9 cellular contexts compared by ENCODE assay signal in the genomic region with DNA sequence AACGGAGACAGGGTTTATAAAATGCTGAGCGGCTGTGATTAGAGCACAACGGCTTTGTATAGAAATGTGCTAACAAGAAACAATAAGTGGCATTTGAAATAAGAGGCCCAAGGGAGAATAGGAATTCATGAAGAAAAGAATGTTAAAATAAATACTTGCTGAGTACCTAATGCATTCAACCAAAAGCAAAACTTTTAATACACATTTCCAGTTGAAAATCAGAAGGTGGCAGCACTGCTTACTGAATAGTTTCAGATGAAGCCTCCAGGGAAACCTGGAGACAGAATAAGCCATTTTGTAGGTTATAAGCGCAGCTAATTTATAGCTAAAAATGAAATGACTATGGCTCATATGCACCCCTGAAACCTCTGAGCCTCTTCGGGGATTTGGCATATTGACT.
DNase-seq lines count a peak whose midpoint lies in the region; ATAC-seq lines count a peak whose summit lies in the region.
"Had no signal": no experiment of that assay in that cellular context is flagged by ENCODE, and none has a peak within 500 bp of the region (broad histone marks: within the 10 kb centered on the region; RNA-seq: fewer than 3 reads in every experiment).

No MANE protein-coding gene starts in this region.

- ATAC-seq in stimulated activated naive CD8-positive, alpha-beta T cell treated with anti-CD3 and anti-CD28 coated beads, Interleukin-15, Interleukin-2, amounts not matched to agents 100 U/mL and 50 U/mL, for 24 hours: no peak
- no peak for ATAC-seq in HG03159 (IDR thresholded peaks at IDR 0.05; ENCODE audit: unreplicated experiment)

- H3K4me3 ChIP-seq in Jurkat, Clone E6-1 (ENCODE audit: low read length): no peak overlapping the region
- H3K4me3 ChIP-seq: suprapubic skin had no signal

- DNase-seq in DMS153 (lab: John Stamatoyannopoulos, UW) (peak; percentile 12), SHP77 (lab: John Stamatoyannopoulos, UW) (peak; percentile 2 to 12), medulla oblongata (ENCODE audit: extremely low spot score) (peak; percentile 65), iPS-NIHi11 (ENCODE audit: low spot score) (no peak)
- DNase-seq in Jurkat, Clone E6-1 (ENCODE audit: low read depth, low spot score): peak; percentile 2
- DNase-seq in stimulated activated naive CD8-positive, alpha-beta T cell treated with anti-CD3 and anti-CD28 coated beads, Interleukin-15, Interleukin-2, amounts not matched to agents 100 U/mL and 50 U/mL, for 24 hours: no peak
- DNase-seq: DMS79 had no signal

Comparison
In these comparisons a context has a peak if more than half of its experiments do, and no peak if none do; other contexts are left out.
1. DNase-seq: peak in DMS153 (single experiment), Jurkat, Clone E6-1 (single experiment), SHP77 (2 of 2) and medulla oblongata (single experiment); none in stimulated activated naive CD8-positive, alpha-beta T cell treated with anti-CD3 and anti-CD28 coated beads, Interleukin-15, Interleukin-2, amounts not matched to agents 100 U/mL and 50 U/mL, for 24 hours (single experiment) and iPS-NIHi11 (single experiment).